27 cellular contexts compared by ENCODE assay signal in genomic region chr10:26242752-26243151, GRCh38. TPM values are rescaled to one million over a fixed set of nuclear protein-coding genes. Genes with fewer than 3 reads are reported as not detected.
DNase-seq lines count a peak whose midpoint lies in the region; ATAC-seq and TF ChIP-seq lines count a peak whose summit lies in the region.
"Had no signal": no experiment of that assay in that cellular context is flagged by ENCODE, and none has a peak within 500 bp of the region (broad histone marks: within the 10 kb centered on the region; RNA-seq: fewer than 3 reads in every experiment).

No MANE protein-coding gene starts in this region.

- H3K36me3 Mint-ChIP-seq in activated CD8-positive, alpha-beta memory T cell treated with anti-CD3 and anti-CD28 coated beads, Interleukin-2, amount 10 ng/mL, durations not matched to agents 7 days and 5 days: no peaks in the 10 kb centered on the region
- H3K36me3 Mint-ChIP-seq in activated CD4-positive, alpha-beta memory T cell treated with anti-CD3 and anti-CD28 coated beads for 36 hours: no peaks in the 10 kb centered on the region
- H3K36me3 Mint-ChIP-seq in osteocyte (ENCODE audit: unreplicated experiment): no peaks in the 10 kb centered on the region
- H3K36me3 Mint-ChIP-seq: CD8-positive, alpha-beta memory T cell; memory B cell had no signal

- no peak for ATAC-seq in activated CD8-positive, alpha-beta memory T cell treated with anti-CD3 and anti-CD28 coated beads, Interleukin-2, amount 10 ng/mL, durations not matched to agents 7 days and 5 days
- ATAC-seq: GM12878, right cardiac atrium had no signal

- intact Hi-C loops in activated CD4-positive, alpha-beta memory T cell treated with anti-CD3 and anti-CD28 coated beads for 36 hours (cut with micrococcal nuclease): no loop called here

- H3K27ac ChIP-seq in ectodermal cell (ENCODE audit: insufficient read depth, low read depth, low read length, poor library complexity, severe bottlenecking): peak overlapping the region; percentile 33
- H3K27ac ChIP-seq: breast epithelium, ovary, SJCRH30, tibial artery had no signal

- TF ChIP-seq CTCF in osteocyte (IDR thresholded peaks at IDR 0.05): no peak

- H3K9me3 ChIP-seq in ectodermal cell (ENCODE audit: control insufficient read depth, low read length): no peaks in the 10 kb centered on the region
- H3K9me3 ChIP-seq: breast epithelium, ovary, SJCRH30, tibial artery had no signal

- H3K4me3 ChIP-seq in ectodermal cell (ENCODE audit: insufficient read depth, low read depth, low read length): no peak overlapping the region
- H3K4me3 ChIP-seq: breast epithelium, GM12878, ovary, SJCRH30, tibial artery had no signal

- peak; percentile 38 to 66 for DNase-seq in NCI-H2081 (lab: John Stamatoyannopoulos, UW)
- DNase-seq in NCI-H2081 treated with DMSO at 0.1 percent for 48 hours (lab: John Stamatoyannopoulos, UW): no peak
- DNase-seq in NCI-H2227 (lab: John Stamatoyannopoulos, UW; ENCODE audit: unreplicated experiment): peak; percentile 81
- DNase-seq in NCI-H345 (lab: John Stamatoyannopoulos, UW): no peak
- no peak for DNase-seq in activated CD8-positive, alpha-beta memory T cell treated with anti-CD3 and anti-CD28 coated beads, Interleukin-2, amount 10 ng/mL, durations not matched to agents 7 days and 5 days
- no peak for DNase-seq in activated CD4-positive, alpha-beta memory T cell treated with anti-CD3 and anti-CD28 coated beads for 36 hours
- no peak for DNase-seq in osteocyte (ENCODE audit: extremely low spot score, unreplicated experiment)
- DNase-seq: 8988T; activated gamma-delta T cell; AML-193; CD8-positive, alpha-beta memory T cell; HCEC 1CT; IMR-90; NCI-H2029; ovary; right cardiac atrium; stimulated activated CD4-positive, alpha-beta T cell treated with anti-CD3 and anti-CD28 coated beads, Interleukin-12 subunit alpha, Interleukin-12 subunit beta, amount 100 ng/mL, for 4 hours; T-helper 1 cell; tibial artery had no signal

- CTCF ChIA-PET in activated CD8-positive, alpha-beta memory T cell treated with anti-CD3 and anti-CD28 coated beads, Interleukin-2, amount 10 ng/mL, durations not matched to agents 7 days and 5 days (lab: Charles Lee): no interaction called here
- CTCF ChIA-PET in activated CD4-positive, alpha-beta memory T cell treated with anti-CD3 and anti-CD28 coated beads for 36 hours (lab: Charles Lee): interaction anchor here (0.8 kb wide), 1 partner anchor 10 kb away, joined by 3 read pairs; no protein-coding TSS in a partner anchor

- WGBS in ectodermal cell, 2 experiments: 59 to 69% methylated on average over 3 to 4 of the region's 4 CpGs

- H3K4me3 Mint-ChIP-seq in activated CD8-positive, alpha-beta memory T cell treated with anti-CD3 and anti-CD28 coated beads, Interleukin-2, amount 10 ng/mL, durations not matched to agents 7 days and 5 days: no peak overlapping the region
- H3K4me3 Mint-ChIP-seq in activated CD4-positive, alpha-beta memory T cell treated with anti-CD3 and anti-CD28 coated beads for 36 hours: no peak overlapping the region
- H3K4me3 Mint-ChIP-seq in osteocyte (ENCODE audit: unreplicated experiment): no peak overlapping the region
- H3K4me3 Mint-ChIP-seq: CD8-positive, alpha-beta memory T cell; memory B cell; stimulated activated naive CD8-positive, alpha-beta T cell treated with anti-CD3 and anti-CD28 coated beads, Interleukin-15, Interleukin-2, amounts not matched to agents 100 ng/mL and 50 ng/mL, for 24 hours had no signal

- H3K4me1 ChIP-seq in ectodermal cell (ENCODE audit: control insufficient read depth, insufficient read depth, low read length): peaks cover 8% of the 10 kb centered on the region
- H3K4me1 ChIP-seq: breast epithelium, tibial artery had no signal

- POLR2A ChIA-PET in activated CD4-positive, alpha-beta memory T cell treated with anti-CD3 and anti-CD28 coated beads for 36 hours (lab: Charles Lee): interaction anchor here (0.5 kb wide), 1 partner anchor 20 kb away, joined by 7 read pairs; no protein-coding TSS in a partner anchor

- H3K27ac Mint-ChIP-seq in activated CD8-positive, alpha-beta memory T cell treated with anti-CD3 and anti-CD28 coated beads, Interleukin-2, amount 10 ng/mL, durations not matched to agents 7 days and 5 days: no peak overlapping the region
- no peak overlapping the region for H3K27ac Mint-ChIP-seq in activated CD4-positive, alpha-beta memory T cell treated with anti-CD3 and anti-CD28 coated beads for 36 hours
- H3K27ac Mint-ChIP-seq in osteocyte (ENCODE audit: unreplicated experiment): no peak overlapping the region
- H3K27ac Mint-ChIP-seq: memory B cell; stimulated activated naive CD8-positive, alpha-beta T cell treated with anti-CD3 and anti-CD28 coated beads, Interleukin-15, Interleukin-2, amounts not matched to agents 100 ng/mL and 50 ng/mL, for 24 hours had no signal

- H3K27me3 Mint-ChIP-seq in activated CD8-positive, alpha-beta memory T cell treated with anti-CD3 and anti-CD28 coated beads, Interleukin-2, amount 10 ng/mL, durations not matched to agents 7 days and 5 days: peaks cover 16% of the 10 kb centered on the region
- H3K27me3 Mint-ChIP-seq in activated CD4-positive, alpha-beta memory T cell treated with anti-CD3 and anti-CD28 coated beads for 36 hours: peaks cover 19% of the 10 kb centered on the region
- H3K27me3 Mint-ChIP-seq in osteocyte (ENCODE audit: unreplicated experiment): no peaks in the 10 kb centered on the region

- H3K4me1 Mint-ChIP-seq in activated CD8-positive, alpha-beta memory T cell treated with anti-CD3 and anti-CD28 coated beads, Interleukin-2, amount 10 ng/mL, durations not matched to agents 7 days and 5 days: no peaks in the 10 kb centered on the region
- no peaks in the 10 kb centered on the region for H3K4me1 Mint-ChIP-seq in activated CD4-positive, alpha-beta memory T cell treated with anti-CD3 and anti-CD28 coated beads for 36 hours (ENCODE audit: low read depth)
- no peaks in the 10 kb centered on the region for H3K4me1 Mint-ChIP-seq in osteocyte (ENCODE audit: unreplicated experiment)
- H3K4me1 Mint-ChIP-seq: CD8-positive, alpha-beta memory T cell; memory B cell had no signal

- H3K36me3 ChIP-seq in ectodermal cell (ENCODE audit: control insufficient read depth, insufficient read depth, low read length): no peaks in the 10 kb centered on the region
- H3K36me3 ChIP-seq: breast epithelium, ovary, SJCRH30, tibial artery had no signal

- H3K27me3 ChIP-seq in ectodermal cell (ENCODE audit: control insufficient read depth, insufficient read depth, low read length, poor library complexity, severe bottlenecking): no peaks in the 10 kb centered on the region
- H3K27me3 ChIP-seq: ovary, SJCRH30, tibial artery had no signal

- no peaks in the 10 kb centered on the region for H3K9me3 Mint-ChIP-seq in activated CD8-positive, alpha-beta memory T cell treated with anti-CD3 and anti-CD28 coated beads, Interleukin-2, amount 10 ng/mL, durations not matched to agents 7 days and 5 days (ENCODE audit: low read depth)
- H3K9me3 Mint-ChIP-seq in activated CD4-positive, alpha-beta memory T cell treated with anti-CD3 and anti-CD28 coated beads for 36 hours: no peaks in the 10 kb centered on the region
- peaks cover 12% of the 10 kb centered on the region for H3K9me3 Mint-ChIP-seq in osteocyte (ENCODE audit: unreplicated experiment)
- H3K9me3 Mint-ChIP-seq: CD8-positive, alpha-beta memory T cell; memory B cell; stimulated activated naive CD8-positive, alpha-beta T cell treated with anti-CD3 and anti-CD28 coated beads, Interleukin-15, Interleukin-2, amounts not matched to agents 100 ng/mL and 50 ng/mL, for 24 hours had no signal

RNA-seq across cellular contexts. Expression of gene GAD2, which starts 26.2 kb away (rescaled TPM):
- 1.5 TPM for polyA plus RNA-seq in ectodermal cell (2013, experiment 1 of 4)
- polyA plus RNA-seq in ectodermal cell (2013, experiment 2 of 4): 0.71 TPM
- 0.80 TPM for polyA plus RNA-seq in ectodermal cell (2013, experiment 3 of 4)
- polyA plus RNA-seq in ectodermal cell (2013, experiment 4 of 4): 0.69 TPM
- total RNA-seq in activated CD8-positive, alpha-beta memory T cell treated with anti-CD3 and anti-CD28 coated beads, Interleukin-2, amount 10 ng/mL, durations not matched to agents 7 days and 5 days: not detected
- total RNA-seq in activated CD4-positive, alpha-beta memory T cell treated with anti-CD3 and anti-CD28 coated beads for 36 hours: not detected
- total RNA-seq in osteocyte: not detected in 2 replicates
- total RNA-seq: breast epithelium; CD8-positive, alpha-beta memory T cell; glomerular endothelial cell; GM12878; IMR-90; M059J; ovary; right cardiac atrium; SJCRH30 had no signal
- polyA plus RNA-seq: CD8-positive, alpha-beta memory T cell; GM12878; IMR-90; right cardiac atrium had no signal

Comparison
In these comparisons a context has a peak if more than half of its experiments do, and no peak if none do; other contexts are left out.
1. DNase-seq: peak in NCI-H2081 (2 of 2) and NCI-H2227 (single experiment); none in NCI-H2081 treated with DMSO at 0.1 percent for 48 hours (single experiment), NCI-H345 (single experiment), activated CD8-positive, alpha-beta memory T cell treated with anti-CD3 and anti-CD28 coated beads, Interleukin-2, amount 10 ng/mL, durations not matched to agents 7 days and 5 days (single experiment), activated CD4-positive, alpha-beta memory T cell treated with anti-CD3 and anti-CD28 coated beads for 36 hours (single experiment) and osteocyte (single experiment).